ENCODE assay signal across 2 cellular contexts in the genomic region with DNA sequence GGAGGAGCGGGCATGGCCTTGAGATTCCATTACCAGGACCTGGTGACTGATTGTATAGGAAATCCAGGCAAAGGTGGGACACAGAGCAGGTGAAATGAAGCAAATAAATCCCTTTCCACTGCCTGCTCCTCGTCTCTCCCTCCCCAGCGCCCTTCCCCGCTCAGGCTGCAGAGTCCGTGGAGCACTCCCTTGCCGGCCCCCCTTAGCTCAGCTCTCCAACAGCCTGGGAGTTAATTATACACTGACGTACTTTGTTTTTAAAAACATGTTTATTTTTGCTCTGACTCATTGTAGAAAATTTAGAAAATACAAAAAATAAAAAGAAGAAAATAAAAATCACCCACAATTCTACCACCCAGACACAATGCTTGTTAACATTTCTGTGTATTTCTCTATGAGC.
TF ChIP-seq lines count a peak whose summit lies in the region.

No MANE protein-coding gene starts in this region.

TF ChIP-seq in HEK293, 187 proteins besides CTCF, POLR2A, EP300 and RAD21 (continued from another document and continues in another):
- TF ChIP-seq, protein P1, sequence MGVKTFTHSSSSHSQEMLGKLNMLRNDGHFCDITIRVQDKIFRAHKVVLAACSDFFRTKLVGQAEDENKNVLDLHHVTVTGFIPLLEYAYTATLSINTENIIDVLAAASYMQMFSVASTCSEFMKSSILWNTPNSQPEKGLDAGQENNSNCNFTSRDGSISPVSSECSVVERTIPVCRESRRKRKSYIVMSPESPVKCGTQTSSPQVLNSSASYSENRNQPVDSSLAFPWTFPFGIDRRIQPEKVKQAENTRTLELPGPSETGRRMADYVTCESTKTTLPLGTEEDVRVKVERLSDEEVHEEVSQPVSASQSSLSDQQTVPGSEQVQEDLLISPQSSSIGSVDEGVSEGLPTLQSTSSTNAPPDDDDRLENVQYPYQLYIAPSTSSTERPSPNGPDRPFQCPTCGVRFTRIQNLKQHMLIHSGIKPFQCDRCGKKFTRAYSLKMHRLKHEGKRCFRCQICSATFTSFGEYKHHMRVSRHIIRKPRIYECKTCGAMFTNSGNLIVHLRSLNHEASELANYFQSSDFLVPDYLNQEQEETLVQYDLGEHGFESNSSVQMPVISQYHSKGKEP (tag by site-specific recombination; IDR thresholded peaks at IDR 0.05), result no peak
- TF ChIP-seq SCRT1 (tag by site-specific recombination; IDR thresholded peaks at IDR 0.05; ENCODE audit: borderline replicate concordance), result no peak
- TF ChIP-seq, protein P2, sequence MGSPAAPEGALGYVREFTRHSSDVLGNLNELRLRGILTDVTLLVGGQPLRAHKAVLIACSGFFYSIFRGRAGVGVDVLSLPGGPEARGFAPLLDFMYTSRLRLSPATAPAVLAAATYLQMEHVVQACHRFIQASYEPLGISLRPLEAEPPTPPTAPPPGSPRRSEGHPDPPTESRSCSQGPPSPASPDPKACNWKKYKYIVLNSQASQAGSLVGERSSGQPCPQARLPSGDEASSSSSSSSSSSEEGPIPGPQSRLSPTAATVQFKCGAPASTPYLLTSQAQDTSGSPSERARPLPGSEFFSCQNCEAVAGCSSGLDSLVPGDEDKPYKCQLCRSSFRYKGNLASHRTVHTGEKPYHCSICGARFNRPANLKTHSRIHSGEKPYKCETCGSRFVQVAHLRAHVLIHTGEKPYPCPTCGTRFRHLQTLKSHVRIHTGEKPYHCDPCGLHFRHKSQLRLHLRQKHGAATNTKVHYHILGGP (tag by site-specific recombination; IDR thresholded peaks at IDR 0.05), result no peak
- peak; percentile 75 for TF ChIP-seq SP7 (tag by site-specific recombination; IDR thresholded peaks at IDR 0.05)
- TF ChIP-seq ZNF24 (tag by site-specific recombination; IDR thresholded peaks at IDR 0.05), result 0 out of 2 replicates have a peak, but pooled peaks have one; percentile 1
- TF ChIP-seq SALL2 (tag by site-specific recombination; IDR thresholded peaks at IDR 0.05; ENCODE audit: borderline replicate concordance), result no peak
- TF ChIP-seq KLF10 (tag by site-specific recombination; IDR thresholded peaks at IDR 0.05), result no peak
- TF ChIP-seq, protein P3, sequence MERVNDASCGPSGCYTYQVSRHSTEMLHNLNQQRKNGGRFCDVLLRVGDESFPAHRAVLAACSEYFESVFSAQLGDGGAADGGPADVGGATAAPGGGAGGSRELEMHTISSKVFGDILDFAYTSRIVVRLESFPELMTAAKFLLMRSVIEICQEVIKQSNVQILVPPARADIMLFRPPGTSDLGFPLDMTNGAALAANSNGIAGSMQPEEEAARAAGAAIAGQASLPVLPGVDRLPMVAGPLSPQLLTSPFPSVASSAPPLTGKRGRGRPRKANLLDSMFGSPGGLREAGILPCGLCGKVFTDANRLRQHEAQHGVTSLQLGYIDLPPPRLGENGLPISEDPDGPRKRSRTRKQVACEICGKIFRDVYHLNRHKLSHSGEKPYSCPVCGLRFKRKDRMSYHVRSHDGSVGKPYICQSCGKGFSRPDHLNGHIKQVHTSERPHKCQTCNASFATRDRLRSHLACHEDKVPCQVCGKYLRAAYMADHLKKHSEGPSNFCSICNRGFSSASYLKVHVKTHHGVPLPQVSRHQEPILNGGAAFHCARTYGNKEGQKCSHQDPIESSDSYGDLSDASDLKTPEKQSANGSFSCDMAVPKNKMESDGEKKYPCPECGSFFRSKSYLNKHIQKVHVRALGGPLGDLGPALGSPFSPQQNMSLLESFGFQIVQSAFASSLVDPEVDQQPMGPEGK (tag by site-specific recombination; IDR thresholded peaks at IDR 0.05), result 0 out of 2 replicates have a peak, but pooled peaks have one; percentile 17
- TF ChIP-seq KLF1 (tag by site-specific recombination; IDR thresholded peaks at IDR 0.05), result no peak
- no peak for TF ChIP-seq KLF16 (tag by site-specific recombination; IDR thresholded peaks at IDR 0.05)
- TF ChIP-seq ZBTB48 (tag by site-specific recombination; IDR thresholded peaks at IDR 0.05), result no peak
- TF ChIP-seq ZEB2 (tag by site-specific recombination; IDR thresholded peaks at IDR 0.05), result no peak
- TF ChIP-seq HOXD13 (CRISPR knock-in tag; IDR thresholded peaks at IDR 0.05; ENCODE audit: borderline replicate concordance), result no peak
- TF ChIP-seq, protein P4, sequence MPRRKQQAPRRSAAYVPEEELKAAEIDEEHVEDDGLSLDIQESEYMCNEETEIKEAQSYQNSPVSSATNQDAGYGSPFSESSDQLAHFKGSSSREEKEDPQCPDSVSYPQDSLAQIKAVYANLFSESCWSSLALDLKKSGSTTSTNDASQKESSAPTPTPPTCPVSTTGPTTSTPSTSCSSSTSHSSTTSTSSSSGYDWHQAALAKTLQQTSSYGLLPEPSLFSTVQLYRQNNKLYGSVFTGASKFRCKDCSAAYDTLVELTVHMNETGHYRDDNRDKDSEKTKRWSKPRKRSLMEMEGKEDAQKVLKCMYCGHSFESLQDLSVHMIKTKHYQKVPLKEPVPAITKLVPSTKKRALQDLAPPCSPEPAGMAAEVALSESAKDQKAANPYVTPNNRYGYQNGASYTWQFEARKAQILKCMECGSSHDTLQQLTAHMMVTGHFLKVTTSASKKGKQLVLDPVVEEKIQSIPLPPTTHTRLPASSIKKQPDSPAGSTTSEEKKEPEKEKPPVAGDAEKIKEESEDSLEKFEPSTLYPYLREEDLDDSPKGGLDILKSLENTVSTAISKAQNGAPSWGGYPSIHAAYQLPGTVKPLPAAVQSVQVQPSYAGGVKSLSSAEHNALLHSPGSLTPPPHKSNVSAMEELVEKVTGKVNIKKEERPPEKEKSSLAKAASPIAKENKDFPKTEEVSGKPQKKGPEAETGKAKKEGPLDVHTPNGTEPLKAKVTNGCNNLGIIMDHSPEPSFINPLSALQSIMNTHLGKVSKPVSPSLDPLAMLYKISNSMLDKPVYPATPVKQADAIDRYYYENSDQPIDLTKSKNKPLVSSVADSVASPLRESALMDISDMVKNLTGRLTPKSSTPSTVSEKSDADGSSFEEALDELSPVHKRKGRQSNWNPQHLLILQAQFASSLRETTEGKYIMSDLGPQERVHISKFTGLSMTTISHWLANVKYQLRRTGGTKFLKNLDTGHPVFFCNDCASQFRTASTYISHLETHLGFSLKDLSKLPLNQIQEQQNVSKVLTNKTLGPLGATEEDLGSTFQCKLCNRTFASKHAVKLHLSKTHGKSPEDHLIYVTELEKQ (tag by site-specific recombination; IDR thresholded peaks at IDR 0.05; ENCODE audit: borderline replicate concordance), result no peak
- TF ChIP-seq, protein P5, sequence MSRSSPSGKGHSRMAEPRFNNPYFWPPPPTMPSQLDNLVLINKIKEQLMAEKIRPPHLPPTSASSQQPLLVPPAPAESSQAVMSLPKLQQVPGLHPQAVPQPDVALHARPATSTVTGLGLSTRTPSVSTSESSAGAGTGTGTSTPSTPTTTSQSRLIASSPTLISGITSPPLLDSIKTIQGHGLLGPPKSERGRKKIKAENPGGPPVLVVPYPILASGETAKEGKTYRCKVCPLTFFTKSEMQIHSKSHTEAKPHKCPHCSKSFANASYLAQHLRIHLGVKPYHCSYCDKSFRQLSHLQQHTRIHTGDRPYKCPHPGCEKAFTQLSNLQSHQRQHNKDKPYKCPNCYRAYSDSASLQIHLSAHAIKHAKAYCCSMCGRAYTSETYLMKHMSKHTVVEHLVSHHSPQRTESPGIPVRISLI (tag by site-specific recombination; IDR thresholded peaks at IDR 0.05), result no peak
- no peak for TF ChIP-seq ZNF677 (tag by site-specific recombination; IDR thresholded peaks at IDR 0.05)
- 0 out of 2 replicates have a peak, but pooled peaks have one; percentile 32 for TF ChIP-seq ZNF184 (tag by site-specific recombination; IDR thresholded peaks at IDR 0.05)

TF ChIP-seq in WTC11, 78 proteins besides CTCF, POLR2A, EP300 and RAD21 (continued from another document):
- TF ChIP-seq, protein P6, sequence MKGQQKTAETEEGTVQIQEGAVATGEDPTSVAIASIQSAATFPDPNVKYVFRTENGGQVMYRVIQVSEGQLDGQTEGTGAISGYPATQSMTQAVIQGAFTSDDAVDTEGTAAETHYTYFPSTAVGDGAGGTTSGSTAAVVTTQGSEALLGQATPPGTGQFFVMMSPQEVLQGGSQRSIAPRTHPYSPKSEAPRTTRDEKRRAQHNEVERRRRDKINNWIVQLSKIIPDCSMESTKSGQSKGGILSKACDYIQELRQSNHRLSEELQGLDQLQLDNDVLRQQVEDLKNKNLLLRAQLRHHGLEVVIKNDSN (CRISPR knock-in tag; IDR thresholded peaks at IDR 0.05), result no peak
- TF ChIP-seq ZBTB21 (CRISPR knock-in tag; IDR thresholded peaks at IDR 0.05; ENCODE audit: borderline replicate concordance), result no peak
